Comparison of ENCODE assay signal across 12 cellular contexts in genomic region chr10:114615600-114616007, GRCh38. TPM values are rescaled to one million over a fixed set of nuclear protein-coding genes. Genes with fewer than 3 reads are reported as not detected.
DNase-seq lines count a peak whose midpoint lies in the region; ATAC-seq and TF ChIP-seq lines count a peak whose summit lies in the region.
"Had no signal": no experiment of that assay in that cellular context is flagged by ENCODE, and none has a peak within 500 bp of the region (broad histone marks: within the 10 kb centered on the region; RNA-seq: fewer than 3 reads in every experiment).

No MANE protein-coding gene starts in this region.

- CTCF ChIA-PET in activated CD8-positive, alpha-beta T cell treated with anti-CD3 and anti-CD28 coated beads, Interleukin-2, amount 10 ng/mL, durations not matched to agents 7 days and 5 days (lab: Charles Lee), result interaction anchor here (0.8 to 1.7 kb wide), 5 partner anchors 10 to 144 kb away, joined by 3 to 4 read pairs (median 3); no protein-coding TSS in a partner anchor
- CTCF ChIA-PET in T-cell (lab: Charles Lee), result interaction anchor here (0.6 kb wide), 2 partner anchors 9 to 239 kb away, joined by 3 read pairs; no protein-coding TSS in a partner anchor

- H3K4me3 Mint-ChIP-seq in activated CD8-positive, alpha-beta T cell treated with anti-CD3 and anti-CD28 coated beads, Interleukin-2, amount 10 ng/mL, durations not matched to agents 7 days and 5 days, result no peak overlapping the region
- H3K4me3 Mint-ChIP-seq in T-cell, result no peak overlapping the region

- DNase-seq in GM06990 (ENCODE audit: extremely low read depth, insufficient read length) (peak; percentile 26), T-cell (no peak), H7 (no peak), DMS53 treated with DMSO at 0.1 percent for 48 hours (lab: John Stamatoyannopoulos, UW; ENCODE audit: unreplicated experiment) (no peak), NCI-H1930 (lab: John Stamatoyannopoulos, UW) (no peak)
- no peak for DNase-seq in activated CD8-positive, alpha-beta T cell treated with anti-CD3 and anti-CD28 coated beads, Interleukin-2, amount 10 ng/mL, durations not matched to agents 7 days and 5 days
- DNase-seq: DMS53, foreskin melanocyte, ovary, SJCRH30 had no signal

- peak; percentile 87 for ATAC-seq in GM19328 (IDR thresholded peaks at IDR 0.05; ENCODE audit: unreplicated experiment)
- peak; percentile 97 for ATAC-seq in HG02981 (IDR thresholded peaks at IDR 0.05; ENCODE audit: unreplicated experiment)
- ATAC-seq in activated CD8-positive, alpha-beta T cell treated with anti-CD3 and anti-CD28 coated beads, Interleukin-2, amount 10 ng/mL, durations not matched to agents 7 days and 5 days, result peak; percentile 53
- ATAC-seq in T-cell (replicated peaks in 1 of 4), result no peak

- H3K9me3 Mint-ChIP-seq in activated CD8-positive, alpha-beta T cell treated with anti-CD3 and anti-CD28 coated beads, Interleukin-2, amount 10 ng/mL, durations not matched to agents 7 days and 5 days (ENCODE audit: insufficient read depth), result no peaks in the 10 kb centered on the region
- H3K9me3 Mint-ChIP-seq in T-cell, result no peaks in the 10 kb centered on the region

- H3K27me3 ChIP-seq in GM06990 (replicated peaks; ENCODE audit: control insufficient read depth, insufficient read depth, low read length), result no peaks in the 10 kb centered on the region; the same call in 1 of the 2 replicates
- H3K27me3 ChIP-seq in H7 (ENCODE audit: control insufficient read depth, insufficient read depth, low read length), result no peaks in the 10 kb centered on the region
- H3K27me3 ChIP-seq: ovary, SJCRH30 had no signal

- peaks cover 8% of the 10 kb centered on the region for H3K4me1 Mint-ChIP-seq in activated CD8-positive, alpha-beta T cell treated with anti-CD3 and anti-CD28 coated beads, Interleukin-2, amount 10 ng/mL, durations not matched to agents 7 days and 5 days (ENCODE audit: low read depth)
- H3K4me1 Mint-ChIP-seq in T-cell, result peaks cover 3 to 7% (median 5%) of the 10 kb centered on the region in 3 donors

- H3K27me3 Mint-ChIP-seq in activated CD8-positive, alpha-beta T cell treated with anti-CD3 and anti-CD28 coated beads, Interleukin-2, amount 10 ng/mL, durations not matched to agents 7 days and 5 days (ENCODE audit: low read depth), result peaks cover 3% of the 10 kb centered on the region
- H3K27me3 Mint-ChIP-seq in T-cell, result peaks cover 0 to 5% of the 10 kb centered on the region in 2 donors

- POLR2A ChIA-PET in activated CD8-positive, alpha-beta T cell treated with anti-CD3 and anti-CD28 coated beads, Interleukin-2, amount 10 ng/mL, durations not matched to agents 7 days and 5 days (lab: Charles Lee), result no interaction called here
- POLR2A ChIA-PET in T-cell (lab: Charles Lee), result interaction anchor here (0.6 kb wide), 3 partner anchors 136 to 441 kb away, joined by 3 to 5 read pairs (median 3); partner anchors contain the start of gene CCDC186 (in 1 of the 2)

- H3K36me3 ChIP-seq in GM06990 (ENCODE audit: control insufficient read depth, insufficient read depth, low read length) (no peaks in the 10 kb centered on the region), H7 (replicated peaks; ENCODE audit: control insufficient read depth, insufficient read depth, low read length) (no peaks in the 10 kb centered on the region)
- H3K36me3 ChIP-seq: ovary, SJCRH30 had no signal

- no peak overlapping the region for H3K27ac Mint-ChIP-seq in activated CD8-positive, alpha-beta T cell treated with anti-CD3 and anti-CD28 coated beads, Interleukin-2, amount 10 ng/mL, durations not matched to agents 7 days and 5 days
- H3K27ac Mint-ChIP-seq in T-cell, result no peak overlapping the region

- TF ChIP-seq CTCF in GM06990 (IDR thresholded peaks at IDR 0.05; ENCODE audit: insufficient read depth, low read length, poor library complexity, severe bottlenecking), result no peak

- no peak overlapping the region for H3K4me3 ChIP-seq in GM06990 (replicated peaks; ENCODE audit: low read depth, low read length)
- H3K4me3 ChIP-seq in H7 (ENCODE audit: insufficient read depth, low read depth, low read length), result no peak overlapping the region
- H3K4me3 ChIP-seq: ovary, SJCRH30 had no signal

- H3K36me3 Mint-ChIP-seq in activated CD8-positive, alpha-beta T cell treated with anti-CD3 and anti-CD28 coated beads, Interleukin-2, amount 10 ng/mL, durations not matched to agents 7 days and 5 days (ENCODE audit: low read depth), result no peaks in the 10 kb centered on the region
- no peaks in the 10 kb centered on the region for H3K36me3 Mint-ChIP-seq in T-cell

RNA-seq across cellular contexts. Expression of gene ABLIM1, which starts 42.5 kb away (rescaled TPM):
- total RNA-seq in activated CD8-positive, alpha-beta T cell treated with anti-CD3 and anti-CD28 coated beads, Interleukin-2, amount 10 ng/mL, durations not matched to agents 7 days and 5 days, result 10 to 100 TPM; 62.3 to 64.1 TPM
- 100 to 1,000 TPM; 212 to 311 (median 266) TPM for total RNA-seq in T-cell
- 21.7 and 29.5 TPM in 2 replicates for total RNA-seq in H7 (2014; rRNA removed; shearing (Covaris generic))

Comparison
In these comparisons a context has a peak if more than half of its experiments do, and no peak if none do; other contexts are left out.
1. ATAC-seq: peak in GM19328 (single experiment), HG02981 (single experiment) and activated CD8-positive, alpha-beta T cell treated with anti-CD3 and anti-CD28 coated beads, Interleukin-2, amount 10 ng/mL, durations not matched to agents 7 days and 5 days (single experiment); none in T-cell (0 of 4).